8 cellular contexts compared by ENCODE assay signal in genomic region chr3:131543714-131544113, GRCh38. TPM values are rescaled to one million over a fixed set of nuclear protein-coding genes. Genes with fewer than 3 reads are reported as not detected.
DNase-seq lines count a peak whose midpoint lies in the region; ATAC-seq, FAIRE-seq and TF ChIP-seq lines count a peak whose summit lies in the region.
"Had no signal": no experiment of that assay in that cellular context is flagged by ENCODE, and none has a peak within 500 bp of the region (broad histone marks: within the 10 kb centered on the region; RNA-seq: fewer than 3 reads in every experiment).

No MANE protein-coding gene starts in this region.

- H3K4me2 ChIP-seq in K562 (ENCODE audit: insufficient read depth, low read length) = no peak overlapping the region

- H3K27ac ChIP-seq in K562 (ENCODE audit: extremely low read depth, low read depth, low read length) (no peak overlapping the region), kidney (ENCODE audit: low read depth in 2 of 2, low read length in 2 of 2) (no peak overlapping the region), upper lobe of right lung (no peak overlapping the region)
- no peak overlapping the region for H3K27ac ChIP-seq in CD4-positive, alpha-beta T cell (ENCODE audit: low read depth, low read length)

- H3K4me1 ChIP-seq in K562 (replicated peaks in 1 of 2; ENCODE audit: control insufficient read depth in 2 of 2, insufficient read depth in 2 of 2, low read length in 2 of 2) (no peaks in the 10 kb centered on the region), kidney (ENCODE audit: control insufficient read depth in 1 of 2, insufficient read depth in 1 of 2, low read depth in 1 of 2, low read length in 2 of 2) (no peaks in the 10 kb centered on the region), upper lobe of right lung (no peaks in the 10 kb centered on the region)

- H3K27me3 Mint-ChIP-seq in CD4-positive, alpha-beta T cell = peaks cover 57% of the 10 kb centered on the region
- peaks cover 32 to 45% of the 10 kb centered on the region in 2 donors for H3K27me3 Mint-ChIP-seq in natural killer cell treated with Interleukin-12 subunit alpha and Interleukin-12 subunit beta and Interleukin-15 and Interleukin-18, amount 100 ng/mL, for 72 hours

- H3K27me3 ChIP-seq in K562 (ENCODE audit: control insufficient read depth in 2 of 2, insufficient read depth in 2 of 2, low read length in 2 of 2) (no peaks in the 10 kb centered on the region), upper lobe of right lung (no peaks in the 10 kb centered on the region)
- peaks cover 12% of the 10 kb centered on the region for H3K27me3 ChIP-seq in CD4-positive, alpha-beta T cell (ENCODE audit: control insufficient read depth, insufficient read depth, low read length)

- POLR2A ChIA-PET in K562 (lab: Yijun Ruan, JAX) = no interaction called here
- POLR2A ChIA-PET in CD4-positive, alpha-beta T cell (lab: Charles Lee) = no interaction called here

- H3K9ac ChIP-seq in K562 (ENCODE audit: insufficient read depth in 1 of 2, low read depth in 2 of 2, low read length in 2 of 2) = no peak overlapping the region
- H3K9ac ChIP-seq in kidney (ENCODE audit: low read length in 2 of 2) = no peak overlapping the region

- no peak for TF ChIP-seq EP300 in K562 (IDR thresholded peaks at IDR 0.05; ENCODE audit: low read length)

- no peaks in the 10 kb centered on the region for H3K79me2 ChIP-seq in K562 (ENCODE audit: control insufficient read depth, insufficient read depth, low read length)

- no peaks in the 10 kb centered on the region for H3K36me3 Mint-ChIP-seq in CD4-positive, alpha-beta T cell (ENCODE audit: low read depth)
- no peaks in the 10 kb centered on the region for H3K36me3 Mint-ChIP-seq in natural killer cell treated with Interleukin-12 subunit alpha and Interleukin-12 subunit beta and Interleukin-15 and Interleukin-18, amount 100 ng/mL, for 72 hours

- intact Hi-C loops in K562 (cut with micrococcal nuclease) (loop anchor here (10.0 kb wide), 1 partner anchor 491 kb away; the partner anchor contains the start of gene CPNE4), kidney (cut with DNase I) (no loop called here), upper lobe of right lung (cut with DNase I) (no loop called here)
- intact Hi-C loops in CD4-positive, alpha-beta T cell (cut with DNase I, micrococcal nuclease) = no loop called here

- no peak for FAIRE-seq in K562 (lab: Jason Lieb, UNC)
- FAIRE-seq in kidney (lab: Jason Lieb, UNC) = no peak

- H3K9me3 ChIP-seq in K562 (replicated peaks; ENCODE audit: control insufficient read depth, insufficient read depth, low read depth, low read length) = no peaks in the 10 kb centered on the region
- no peaks in the 10 kb centered on the region for H3K9me3 ChIP-seq in kidney (ENCODE audit: control insufficient read depth in 1 of 2, low read length in 2 of 2)
- H3K9me3 ChIP-seq in upper lobe of right lung = no peaks in the 10 kb centered on the region
- no peaks in the 10 kb centered on the region for H3K9me3 ChIP-seq in CD4-positive, alpha-beta T cell (ENCODE audit: control insufficient read depth, low read length)

- no peaks in the 10 kb centered on the region for H3K4me1 Mint-ChIP-seq in CD4-positive, alpha-beta T cell (ENCODE audit: low read depth)
- H3K4me1 Mint-ChIP-seq in natural killer cell treated with Interleukin-12 subunit alpha and Interleukin-12 subunit beta and Interleukin-15 and Interleukin-18, amount 100 ng/mL, for 72 hours (ENCODE audit: low read depth in 2 of 2) = no peaks in the 10 kb centered on the region

- TF ChIP-seq CTCF in K562 (IDR thresholded peaks at IDR 0.05 in 2 of 3, conservative IDR thresholded peaks at IDR 0.05 in 1 of 3; ENCODE audit: insufficient read depth in 2 of 3, low read depth in 1 of 3, low read length in 3 of 3) (no peak), kidney (IDR thresholded peaks at IDR 0.05; ENCODE audit: borderline replicate concordance, extremely low read depth, insufficient read depth) (no peak), upper lobe of right lung (IDR thresholded peaks at IDR 0.05) (no peak)
- TF ChIP-seq CTCF in CD4-positive, alpha-beta T cell (IDR thresholded peaks at IDR 0.05) = no peak

- H4K20me1 ChIP-seq in K562 (replicated peaks; ENCODE audit: control insufficient read depth, insufficient read depth, low read length) = no peaks in the 10 kb centered on the region

- H3K36me3 ChIP-seq in K562 (ENCODE audit: control insufficient read depth, insufficient read depth, low read length) (no peaks in the 10 kb centered on the region), kidney (ENCODE audit: control insufficient read depth in 1 of 2, insufficient read depth in 2 of 2, low read length in 2 of 2) (no peaks in the 10 kb centered on the region), upper lobe of right lung (no peaks in the 10 kb centered on the region)

- TF ChIP-seq POLR2A in K562 (conservative IDR thresholded peaks at IDR 0.05) = no peak

- no peak overlapping the region for H3K4me3 ChIP-seq in K562
- H3K4me3 ChIP-seq in kidney (ENCODE audit: low read length in 2 of 2) = no peak overlapping the region
- H3K4me3 ChIP-seq in upper lobe of right lung = no peak overlapping the region

- no TSS peak for BruUV-seq in K562 (replicated peaks; lab: Mats Ljungman, UMichigan)

- DNase-seq in HT-29 (ENCODE audit: low spot score) (peak; percentile 49), K562 (ENCODE audit: extremely low read depth in 1 of 4, low spot score in 3 of 4) (no peak), kidney (peak; percentile 61), upper lobe of right lung (no peak), NCI-H1092 treated with DMSO at 0.1 percent for 48 hours (lab: John Stamatoyannopoulos, UW) (no peak)
- no peak for DNase-seq in CD4-positive, alpha-beta T cell
- no peak for DNase-seq in natural killer cell treated with Interleukin-12 subunit alpha and Interleukin-12 subunit beta and Interleukin-15 and Interleukin-18, amount 100 ng/mL, for 72 hours (ENCODE audit: low spot score)
- DNase-seq: NCI-H187 had no signal

- in situ Hi-C loops in K562 (cut with MboI) = no loop called here

- TF ChIP-seq RAD21 in K562 (CRISPR knock-in tag; conservative IDR thresholded peaks at IDR 0.05 in 1 of 2, IDR thresholded peaks at IDR 0.05 in 1 of 2) = no peak

- CTCF ChIA-PET in K562 (lab: Yijun Ruan, JAX; ENCODE audit: low intra/inter-chr PET ratio) = no interaction called here
- CTCF ChIA-PET in CD4-positive, alpha-beta T cell (lab: Charles Lee) = no interaction called here

- ATAC-seq in K562 = no peak
- ATAC-seq in upper lobe of right lung = peak; percentile 26
- no peak for ATAC-seq in CD4-positive, alpha-beta T cell (ENCODE audit: poor library complexity)
- ATAC-seq in natural killer cell treated with Interleukin-12 subunit alpha and Interleukin-12 subunit beta and Interleukin-15 and Interleukin-18, amount 100 ng/mL, for 72 hours = no peak

- H3K27ac Mint-ChIP-seq in CD4-positive, alpha-beta T cell = no peak overlapping the region
- H3K27ac Mint-ChIP-seq in natural killer cell treated with Interleukin-12 subunit alpha and Interleukin-12 subunit beta and Interleukin-15 and Interleukin-18, amount 100 ng/mL, for 72 hours = no peak overlapping the region

- no peaks in the 10 kb centered on the region for H3K9me1 ChIP-seq in K562 (ENCODE audit: control insufficient read depth, insufficient read depth, low read length)

- no peak overlapping the region for H3K4me3 Mint-ChIP-seq in CD4-positive, alpha-beta T cell
- no peak overlapping the region for H3K4me3 Mint-ChIP-seq in natural killer cell treated with Interleukin-12 subunit alpha and Interleukin-12 subunit beta and Interleukin-15 and Interleukin-18, amount 100 ng/mL, for 72 hours

- H3K9me3 Mint-ChIP-seq in CD4-positive, alpha-beta T cell = no peaks in the 10 kb centered on the region
- no peaks in the 10 kb centered on the region for H3K9me3 Mint-ChIP-seq in natural killer cell treated with Interleukin-12 subunit alpha and Interleukin-12 subunit beta and Interleukin-15 and Interleukin-18, amount 100 ng/mL, for 72 hours

- H2AFZ ChIP-seq in K562 (ENCODE audit: low read depth, low read length) = no peak overlapping the region

TF ChIP-seq in K562, 482 proteins besides CTCF, POLR2A, EP300 and RAD21 (continues in another document):
- TF ChIP-seq, protein P1, sequence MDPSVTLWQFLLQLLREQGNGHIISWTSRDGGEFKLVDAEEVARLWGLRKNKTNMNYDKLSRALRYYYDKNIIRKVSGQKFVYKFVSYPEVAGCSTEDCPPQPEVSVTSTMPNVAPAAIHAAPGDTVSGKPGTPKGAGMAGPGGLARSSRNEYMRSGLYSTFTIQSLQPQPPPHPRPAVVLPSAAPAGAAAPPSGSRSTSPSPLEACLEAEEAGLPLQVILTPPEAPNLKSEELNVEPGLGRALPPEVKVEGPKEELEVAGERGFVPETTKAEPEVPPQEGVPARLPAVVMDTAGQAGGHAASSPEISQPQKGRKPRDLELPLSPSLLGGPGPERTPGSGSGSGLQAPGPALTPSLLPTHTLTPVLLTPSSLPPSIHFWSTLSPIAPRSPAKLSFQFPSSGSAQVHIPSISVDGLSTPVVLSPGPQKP (CRISPR knock-in tag; IDR thresholded peaks at IDR 0.05) = no peak
- TF ChIP-seq NFE2 (IDR thresholded peaks at IDR 0.05; ENCODE audit: low read depth) (0 out of 2 replicates have a peak, but pooled peaks have one; percentile 17), ZNF224 (CRISPR knock-in tag; IDR thresholded peaks at IDR 0.05) (no peak)

RNA-seq across cellular contexts. Expression of gene MRPL3, which starts 40.9 kb away (rescaled TPM):
- 259 and 260 TPM in 2 replicates for total RNA-seq in HT-29 (2014; rRNA removed; shearing (Covaris generic))
- 46.8 and 74.7 TPM in 2 replicates for total RNA-seq in K562 (2011; cell fraction: chromatin; rRNA removed; ENCODE audit: low replicate concordance)
- total RNA-seq in K562 (2011; cell fraction: nucleolus; rRNA removed) = 47.5 and 48.3 TPM in 2 replicates
- 66.1 and 118 TPM in 2 replicates for total RNA-seq in K562 (2011; cell fraction: nucleoplasm; rRNA removed)
- total RNA-seq in K562 (2014; rRNA removed) (190 and 234 TPM in 2 replicates), K562 (2014; rRNA removed; fragmentation: Illumina TruSeq; extraction: Trizol) (190 and 199 TPM in 2 replicates), K562 (2015; rRNA removed; fragmentation: Illumina TruSeq; extraction: Trizol) (194 and 205 TPM in 2 replicates), K562 (2021) (126 and 134 TPM in 2 replicates), kidney (77.3 TPM), upper lobe of right lung (48.8 TPM)
- polyA plus RNA-seq in K562 (2011; rRNA removed) (192 and 260 TPM in 2 replicates), K562 (2014; fragmentation: Illumina TruSeq; extraction: Trizol) (213 and 340 TPM in 2 replicates), K562 (2014; fragmentation: Nextera tagmentation; extraction: Ambion mirVana) (10 to 100 TPM; 81.7 to 85.0 TPM), K562 (2014; rRNA removed) (156 and 173 TPM in 2 replicates), kidney (ENCODE audit: insufficient read depth, low read depth, low replicate concordance) (91.2 TPM)
- polyA plus RNA-seq in K562 (2011; cell fraction: cytosol; rRNA removed) = 96.9 and 131 TPM in 2 replicates
- polyA plus RNA-seq in K562 (2011; cell fraction: nucleus; rRNA removed) = 65.0 and 82.6 TPM in 2 replicates
- polyA plus RNA-seq in K562 (2012) = 96.4 and 128 TPM in 2 replicates
- 229 and 246 TPM in 2 replicates for polyA minus RNA-seq in K562 (2011; rRNA and poly(A)+ RNA removed)
- polyA minus RNA-seq in K562 (2011; cell fraction: cytosol; rRNA and poly(A)+ RNA removed) = 50.1 and 65.1 TPM in 2 replicates
- 84.7 and 117 TPM in 2 replicates for polyA minus RNA-seq in K562 (2011; cell fraction: nucleus; rRNA and poly(A)+ RNA removed)
- total RNA-seq in CD4-positive, alpha-beta T cell = 10 to 100 TPM; 36.0 to 37.6 TPM
- 100 to 1,000 TPM; 106 to 133 TPM for total RNA-seq in natural killer cell treated with Interleukin-12 subunit alpha and Interleukin-12 subunit beta and Interleukin-15 and Interleukin-18, amount 100 ng/mL, for 72 hours

Comparison
In these comparisons a context has a peak if more than half of its experiments do, and no peak if none do; other contexts are left out.
1. DNase-seq: peak in HT-29 (single experiment) and kidney (single experiment); none in K562 (0 of 4), upper lobe of right lung (single experiment), CD4-positive, alpha-beta T cell (0 of 10), natural killer cell treated with Interleukin-12 subunit alpha and Interleukin-12 subunit beta and Interleukin-15 and Interleukin-18, amount 100 ng/mL, for 72 hours (single experiment) and NCI-H1092 treated with DMSO at 0.1 percent for 48 hours (single experiment).